21 cellular contexts compared by ENCODE assay signal in genomic region chr5:171573451-171574160, GRCh38.
DNase-seq lines count a peak whose midpoint lies in the region; ATAC-seq lines count a peak whose summit lies in the region.
"Had no signal": no experiment of that assay in that cellular context is flagged by ENCODE, and none has a peak within 500 bp of the region (broad histone marks: within the 10 kb centered on the region; RNA-seq: fewer than 3 reads in every experiment).

No MANE protein-coding gene starts in this region.

- peak overlapping the region; percentile 49 for H3K18ac ChIP-seq in neuronal stem cell (ENCODE audit: low read length)
- H3K18ac ChIP-seq in mesendoderm (ENCODE audit: low read length) = no peak overlapping the region

- no peak overlapping the region for H3K14ac ChIP-seq in neuronal stem cell (ENCODE audit: low read length)

- H3K79me1 ChIP-seq in neuronal stem cell (ENCODE audit: low read depth, low read length) (no peaks in the 10 kb centered on the region), mesendoderm (ENCODE audit: low read length) (no peaks in the 10 kb centered on the region)

- no peak overlapping the region for H3K23ac ChIP-seq in neuronal stem cell (ENCODE audit: low read depth, low read length, poor library complexity)
- H3K23ac ChIP-seq in mesendoderm (ENCODE audit: low read length) = no peak overlapping the region

- H2BK120ac ChIP-seq in neuronal stem cell (ENCODE audit: low read depth, low read length) = no peak overlapping the region
- no peak overlapping the region for H2BK120ac ChIP-seq in mesendoderm (ENCODE audit: low read depth, low read length)

- H2BK5ac ChIP-seq in neuronal stem cell (ENCODE audit: low read length) (no peak overlapping the region), mesendoderm (ENCODE audit: low read length) (no peak overlapping the region)

- H3K27ac ChIP-seq in neuronal stem cell (replicated peaks; ENCODE audit: low read length) (no peak overlapping the region), mesendoderm (ENCODE audit: low read depth, low read length) (no peak overlapping the region)
- H3K27ac ChIP-seq: A549, HL-60, SK-N-MC had no signal

- H3K36me3 ChIP-seq in neuronal stem cell (replicated peaks in 1 of 2; ENCODE audit: control insufficient read depth in 2 of 2, insufficient read depth in 2 of 2, low read length in 2 of 2) = no peaks in the 10 kb centered on the region
- H3K36me3 ChIP-seq in mesendoderm (ENCODE audit: control insufficient read depth, insufficient read depth, low read length) = no peaks in the 10 kb centered on the region
- H3K36me3 ChIP-seq: MG63 had no signal

- no CpG with 5 or more reads among the region's 17 CpGs for whole genome bisulfite sequencing in neuronal stem cell (ENCODE audit: extremely low coverage in 2 of 2, insufficient read length in 2 of 2, insufficient replicate concordance in 1 of 2), 2 donors
- no CpG with 5 or more reads among the region's 17 CpGs for WGBS in mesendoderm (ENCODE audit: extremely low coverage, insufficient coverage, low lambda C conversion rate)

- intact Hi-C loops in left ventricle myocardium superior (cut with micrococcal nuclease) = no loop called here
- intact Hi-C loops in cardiac septum (cut with DNase I) = loop anchor here (2.0 to 5.0 kb wide), 2 partner anchors 21 to 76 kb away; no protein-coding TSS in a partner anchor

- no peaks in the 10 kb centered on the region for H3K79me2 ChIP-seq in mesendoderm (ENCODE audit: control insufficient read depth, insufficient read depth, low read length)

- H3K27me3 ChIP-seq in neuronal stem cell (ENCODE audit: control insufficient read depth in 3 of 3, insufficient read depth in 3 of 3, low read depth in 1 of 3, low read length in 3 of 3) (no peaks in the 10 kb centered on the region), mesendoderm (ENCODE audit: insufficient read depth, low read length, poor library complexity) (no peaks in the 10 kb centered on the region)
- H3K27me3 ChIP-seq: MG63 had no signal

- H3K4me1 ChIP-seq in neuronal stem cell (ENCODE audit: control insufficient read depth in 2 of 2, insufficient read depth in 1 of 2, low read depth in 1 of 2, low read length in 2 of 2) (peaks cover 13% of the 10 kb centered on the region in 2 donors), mesendoderm (ENCODE audit: control insufficient read depth, low read depth, low read length) (no peaks in the 10 kb centered on the region)
- H3K4me1 ChIP-seq: A549 had no signal

- peaks cover 3 to 12% of the 10 kb centered on the region in 2 donors for H3K9me3 ChIP-seq in neuronal stem cell (replicated peaks in 1 of 2; ENCODE audit: control insufficient read depth in 2 of 2, insufficient read depth in 1 of 2, low read depth in 1 of 2, low read length in 2 of 2)

- no peak overlapping the region for H3K4me2 ChIP-seq in neuronal stem cell (ENCODE audit: insufficient read depth, low read length, poor library complexity, severe bottlenecking)
- H3K4me2 ChIP-seq in mesendoderm (ENCODE audit: low read length) = no peak overlapping the region
- H3K4me2 ChIP-seq: A549 had no signal

- peak overlapping the region; percentile 16 for H2AFZ ChIP-seq in neuronal stem cell (ENCODE audit: low read length)

- peak; percentile 7 for ATAC-seq in left ventricle myocardium superior
- ATAC-seq: A549, HepG2, K562 had no signal

- H4K8ac ChIP-seq in neuronal stem cell (ENCODE audit: low read depth, low read length) = no peak overlapping the region
- H4K8ac ChIP-seq in mesendoderm (ENCODE audit: low read depth, low read length) = no peak overlapping the region

- H3K4ac ChIP-seq in neuronal stem cell (ENCODE audit: low read length) = no peak overlapping the region
- no peak overlapping the region for H3K4ac ChIP-seq in mesendoderm (ENCODE audit: low read depth, low read length)

- H3K56ac ChIP-seq in mesendoderm (ENCODE audit: low read length) = no peak overlapping the region

- no peak overlapping the region for H3K9ac ChIP-seq in neuronal stem cell (ENCODE audit: low read depth, low read length, poor library complexity)
- no peak overlapping the region for H3K9ac ChIP-seq in mesendoderm (ENCODE audit: low read length)

- no peak overlapping the region for H4K91ac ChIP-seq in neuronal stem cell (ENCODE audit: low read depth, low read length, poor library complexity)

- no peak overlapping the region for H2BK12ac ChIP-seq in neuronal stem cell (ENCODE audit: low read length)

- no peak overlapping the region for H2AK5ac ChIP-seq in neuronal stem cell (ENCODE audit: low read depth, low read length)
- no peak overlapping the region for H2AK5ac ChIP-seq in mesendoderm (ENCODE audit: low read length)

- H4K5ac ChIP-seq in mesendoderm (ENCODE audit: low read length) = no peak overlapping the region

- H3K4me3 ChIP-seq in neuronal stem cell (ENCODE audit: low read length in 2 of 2) = no peak overlapping the region
- no peak overlapping the region for H3K4me3 ChIP-seq in mesendoderm (ENCODE audit: low read length)
- H3K4me3 ChIP-seq: A549, K562, MG63, SK-N-MC had no signal

- H2BK15ac ChIP-seq in neuronal stem cell (ENCODE audit: low read length) (no peak overlapping the region), mesendoderm (replicated peaks; ENCODE audit: low read depth) (no peak overlapping the region)

- DNase-seq in left ventricle myocardium superior = no peak
- no peak for DNase-seq in cardiac septum (ENCODE audit: low spot score)
- peak; percentile 16 for DNase-seq in iPS-NIHi11 (ENCODE audit: low spot score)
- no peak for DNase-seq in neuronal stem cell (ENCODE audit: low spot score)
- no peak for DNase-seq in mesendoderm
- no peak for DNase-seq in activated T-cell treated with anti-CD3 and anti-CD28 coated beads for 4 hours
- no peak for DNase-seq in activated effector memory CD4-positive, alpha-beta T cell treated with anti-CD3 and anti-CD28 coated beads, Interleukin-2, amount 50 U/mL, for 16 hours
- DNase-seq: DMS53, GF-D8, NCI-H1417, NCI-H1694 treated with DMSO at 0.1 percent for 48 hours, NCI-H2081 treated with DMSO at 0.1 percent for 48 hours, NCI-H446, NCI-H526 treated with DMSO at 0.1 percent for 48 hours, SHP77 treated with DMSO at 0.1 percent for 48 hours had no signal
